17 cellular contexts compared by ENCODE assay signal in the genomic region with DNA sequence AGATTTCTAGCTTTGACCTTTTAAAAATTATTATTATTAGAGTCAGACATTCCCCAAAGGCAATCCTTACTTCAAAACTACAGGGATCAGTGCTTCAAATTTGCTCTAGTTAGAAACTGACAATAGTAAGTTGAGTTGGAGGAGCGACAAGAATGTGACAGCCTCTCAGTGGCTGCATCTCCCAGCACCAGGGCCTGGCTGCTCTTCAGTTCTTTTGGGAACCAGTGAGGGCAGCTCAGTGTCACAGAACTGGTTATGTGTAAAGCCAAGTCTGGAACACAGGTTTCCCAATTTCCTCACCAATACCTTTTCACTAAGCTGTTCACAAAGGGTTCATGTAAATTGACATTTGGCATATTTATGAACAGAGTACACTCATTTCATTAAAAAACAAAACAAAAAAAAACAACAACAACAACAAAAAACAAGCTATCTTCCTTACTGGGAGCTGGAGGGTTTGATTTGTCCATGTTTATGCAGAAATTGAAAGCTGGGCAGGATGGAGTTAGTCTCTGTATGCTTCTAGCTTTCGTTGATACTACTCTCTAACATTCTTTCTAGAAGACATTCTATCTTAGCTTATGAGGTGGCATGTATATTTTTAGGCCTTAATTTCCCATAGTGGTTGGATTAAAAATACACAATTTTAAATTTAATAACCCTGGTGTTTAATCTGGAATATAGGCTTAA.
"Had no signal": no experiment of that assay in that cellular context is flagged by ENCODE, and none has a peak within 500 bp of the region (broad histone marks: within the 10 kb centered on the region; RNA-seq: fewer than 3 reads in every experiment).

No MANE protein-coding gene starts in this region.

- H3K27ac ChIP-seq: colonic mucosa, esophagus squamous epithelium, left lung, transverse colon had no signal

- H3K4me3 ChIP-seq: colonic mucosa, esophagus squamous epithelium, left lung, transverse colon had no signal

- H3K27me3 Mint-ChIP-seq: activated B cell treated with CpG ODN at 0.5 μM for 24 hours; activated CD8-positive, alpha-beta T cell treated with anti-CD3 and anti-CD28 coated beads for 36 hours; stimulated activated naive B cell treated with anti-CD40 and anti-IgM and Interleukin-4, amounts not matched to agents 10 μg/mL and 1 μg/mL and 100 μg/mL, for 72 hours had no signal

- H3K27ac Mint-ChIP-seq: activated B cell treated with CpG ODN at 0.5 μM for 24 hours; activated CD8-positive, alpha-beta T cell treated with anti-CD3 and anti-CD28 coated beads for 36 hours; stimulated activated naive B cell treated with anti-CD40 and anti-IgM and Interleukin-4, amounts not matched to agents 10 μg/mL and 1 μg/mL and 100 μg/mL, for 72 hours had no signal

- H3K9me3 ChIP-seq: colonic mucosa, esophagus squamous epithelium, left lung, transverse colon had no signal

- H3K4me1 ChIP-seq: colonic mucosa, left lung, transverse colon had no signal

- H3K36me3 ChIP-seq: colonic mucosa, esophagus squamous epithelium, left lung, transverse colon had no signal

- H3K4me1 Mint-ChIP-seq: activated B cell treated with CpG ODN at 0.5 μM for 24 hours; stimulated activated naive B cell treated with anti-CD40 and anti-IgM and Interleukin-4, amounts not matched to agents 10 μg/mL and 1 μg/mL and 100 μg/mL, for 72 hours had no signal

- H3K9me3 Mint-ChIP-seq: activated B cell treated with CpG ODN at 0.5 μM for 24 hours; activated CD8-positive, alpha-beta T cell treated with anti-CD3 and anti-CD28 coated beads for 36 hours; activated T-cell treated with anti-CD3 and anti-CD28 coated beads, Interleukin-2, amount 50 U/mL, for 4 hours had no signal

- ATAC-seq: activated CD8-positive, alpha-beta T cell treated with anti-CD3 and anti-CD28 coated beads for 36 hours; activated T-cell treated with anti-CD3 and anti-CD28 coated beads, Interleukin-2, amount 50 U/mL, for 4 hours; left lung; stimulated activated naive B cell treated with anti-CD40 and anti-IgM and Interleukin-4, amounts not matched to agents 10 μg/mL and 1 μg/mL and 100 μg/mL, for 72 hours had no signal

- H3K4me3 Mint-ChIP-seq: activated B cell treated with CpG ODN at 0.5 μM for 24 hours; activated CD8-positive, alpha-beta T cell treated with anti-CD3 and anti-CD28 coated beads for 36 hours; activated T-cell treated with anti-CD3 and anti-CD28 coated beads, Interleukin-2, amount 50 U/mL, for 4 hours; stimulated activated naive B cell treated with anti-CD40 and anti-IgM and Interleukin-4, amounts not matched to agents 10 μg/mL and 1 μg/mL and 100 μg/mL, for 72 hours had no signal

- H3K27me3 ChIP-seq: colonic mucosa, esophagus squamous epithelium, left lung, transverse colon had no signal

- DNase-seq: activated B cell treated with CpG ODN at 0.5 μM for 24 hours; activated CD4-positive, alpha-beta T cell treated with anti-CD3 and anti-CD28 coated beads for 48 hours; activated CD8-positive, alpha-beta T cell treated with anti-CD3 and anti-CD28 coated beads for 36 hours; activated effector memory CD4-positive, alpha-beta T cell treated with Interleukin-2 at 50 U/mL for 16 hours; activated naive CD4-positive, alpha-beta T cell treated with anti-CD3 and anti-CD28 coated beads, Interleukin-2, amount 50 U/mL, for 16 hours; activated T-cell treated with anti-CD3 and anti-CD28 coated beads, Interleukin-2, amount 50 U/mL, for 4 hours; caudate nucleus; colonic mucosa; esophagus squamous epithelium; foreskin melanocyte; islet precursor cell; left lung; stimulated activated CD4-positive, alpha-beta T cell treated with anti-CD3 and anti-CD28 coated beads, Interleukin-15, amount 100 ng/mL, for 24 hours; stimulated activated CD4-positive, alpha-beta T cell treated with anti-CD3 and anti-CD28 coated beads, Interleukin-4, amount 100 ng/mL, for 1 hour; stimulated activated naive B cell treated with anti-CD40 and anti-IgM and Interleukin-4, amounts not matched to agents 10 μg/mL and 1 μg/mL and 100 μg/mL, for 72 hours; T-helper 2 cell; transverse colon had no signal

- H3K36me3 Mint-ChIP-seq: stimulated activated naive B cell treated with anti-CD40 and anti-IgM and Interleukin-4, amounts not matched to agents 10 μg/mL and 1 μg/mL and 100 μg/mL, for 72 hours had no signal
